Comparison of ENCODE assay signal across 8 cellular contexts in genomic region chr3:184777566-184778356, GRCh38. TPM values are rescaled to one million over a fixed set of nuclear protein-coding genes. Genes with fewer than 3 reads are reported as not detected.
DNase-seq lines count a peak whose midpoint lies in the region; ATAC-seq and TF ChIP-seq lines count a peak whose summit lies in the region.

No MANE protein-coding gene starts in this region.

- peaks cover 18% of the 10 kb centered on the region for H3K27me3 ChIP-seq in kidney epithelial cell (ENCODE audit: control insufficient read depth, insufficient read depth, low read length)

- peak; percentile 72 for ATAC-seq in HG03196 (IDR thresholded peaks at IDR 0.05; ENCODE audit: unreplicated experiment)
- ATAC-seq in GM21515 (IDR thresholded peaks at IDR 0.05; ENCODE audit: unreplicated experiment): no peak

- DNase-seq in NCI-H460 (ENCODE audit: extremely low read depth, low read depth) (peak; percentile 82), kidney epithelial cell (ENCODE audit: low read depth) (peak; percentile 81)
- peak; percentile 59 for DNase-seq in activated CD4-positive, CD25-positive, alpha-beta regulatory T cell treated with anti-CD3 and anti-CD28 coated beads, Interleukin-2, amount 50 U/mL, for 16 hours (ENCODE audit: low read depth, low spot score)
- DNase-seq in central memory CD4-positive, alpha-beta T cell: peak; percentile 76
- DNase-seq in stimulated activated CD4-positive, alpha-beta T cell treated with anti-CD3 and anti-CD28 coated beads, Interleukin-1b, Interleukin-23, amount 100 ng/mL, for 4 hours (ENCODE audit: low read depth in 2 of 2): peak; percentile 63 to 71

- TF ChIP-seq CTCF in GM12872 (IDR thresholded peaks at IDR 0.05; ENCODE audit: insufficient read depth, low read depth, low read length) (peak; percentile 68), kidney epithelial cell (IDR thresholded peaks at IDR 0.05; ENCODE audit: insufficient read depth, low read length, poor library complexity, severe bottlenecking) (peak; percentile 78)

- no peak overlapping the region for H3K4me3 ChIP-seq in kidney epithelial cell (ENCODE audit: low read depth, low read length)

- H3K36me3 ChIP-seq in kidney epithelial cell (ENCODE audit: control insufficient read depth, insufficient read depth, low read length): no peaks in the 10 kb centered on the region

RNA-seq across cellular contexts. Expression of gene VPS8, which starts 34.2 kb away (rescaled TPM):
- 23.1 and 25.1 TPM in 2 replicates for total RNA-seq in NCI-H460 (2014; rRNA removed; shearing (Covaris generic))
- polyA plus RNA-seq in NCI-H460 (2014; cell fraction: nucleus; rRNA removed): 14.1 and 21.2 TPM in 2 replicates
- total RNA-seq in kidney epithelial cell: 31.9 and 57.3 TPM in 2 replicates
